In the genomic region with DNA sequence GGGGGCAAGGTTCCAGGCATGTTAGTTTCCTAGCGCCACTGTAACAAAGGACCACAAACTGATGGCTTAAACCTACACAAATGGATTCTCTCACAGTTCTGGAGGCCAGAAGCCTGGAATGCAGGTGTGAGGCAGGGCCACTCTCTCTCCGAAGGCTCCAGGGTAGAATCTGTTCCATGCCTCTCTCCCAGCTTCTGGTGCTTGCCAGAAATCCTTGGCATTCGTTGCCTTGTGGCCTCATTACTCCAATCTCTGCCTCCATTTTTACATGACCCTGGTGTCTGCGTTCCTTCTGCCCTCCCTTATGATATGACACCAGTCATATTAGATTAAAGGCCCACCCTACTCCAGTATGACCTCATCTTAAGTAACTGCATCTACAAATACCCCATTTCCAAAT, we compare ENCODE assay signal across 1 cellular context.
TF ChIP-seq lines count a peak whose summit lies in the region.

No MANE protein-coding gene starts in this region.

TF ChIP-seq in HepG2, 621 proteins besides CTCF, POLR2A, EP300 and RAD21:
- TF ChIP-seq KDM6A (CRISPR knock-in tag; IDR thresholded peaks at IDR 0.05; ENCODE audit: low read depth) (no peak), ZBTB3 (CRISPR knock-in tag; IDR thresholded peaks at IDR 0.05; ENCODE audit: borderline replicate concordance, low read depth) (no peak), FOSL2 (CRISPR knock-in tag; IDR thresholded peaks at IDR 0.05) (no peak), SIN3B (IDR thresholded peaks at IDR 0.05; ENCODE audit: low read length) (no peak), ZNF230 (CRISPR knock-in tag; IDR thresholded peaks at IDR 0.05) (no peak), STAG1 (CRISPR knock-in tag; IDR thresholded peaks at IDR 0.05) (no peak), ZNF547 (CRISPR knock-in tag; IDR thresholded peaks at IDR 0.05) (no peak)
- TF ChIP-seq, protein P1, sequence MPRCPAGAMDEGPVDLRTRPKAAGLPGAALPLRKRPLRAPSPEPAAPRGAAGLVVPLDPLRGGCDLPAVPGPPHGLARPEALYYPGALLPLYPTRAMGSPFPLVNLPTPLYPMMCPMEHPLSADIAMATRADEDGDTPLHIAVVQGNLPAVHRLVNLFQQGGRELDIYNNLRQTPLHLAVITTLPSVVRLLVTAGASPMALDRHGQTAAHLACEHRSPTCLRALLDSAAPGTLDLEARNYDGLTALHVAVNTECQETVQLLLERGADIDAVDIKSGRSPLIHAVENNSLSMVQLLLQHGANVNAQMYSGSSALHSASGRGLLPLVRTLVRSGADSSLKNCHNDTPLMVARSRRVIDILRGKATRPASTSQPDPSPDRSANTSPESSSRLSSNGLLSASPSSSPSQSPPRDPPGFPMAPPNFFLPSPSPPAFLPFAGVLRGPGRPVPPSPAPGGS (CRISPR knock-in tag; IDR thresholded peaks at IDR 0.05), result no peak
- TF ChIP-seq, protein P2, sequence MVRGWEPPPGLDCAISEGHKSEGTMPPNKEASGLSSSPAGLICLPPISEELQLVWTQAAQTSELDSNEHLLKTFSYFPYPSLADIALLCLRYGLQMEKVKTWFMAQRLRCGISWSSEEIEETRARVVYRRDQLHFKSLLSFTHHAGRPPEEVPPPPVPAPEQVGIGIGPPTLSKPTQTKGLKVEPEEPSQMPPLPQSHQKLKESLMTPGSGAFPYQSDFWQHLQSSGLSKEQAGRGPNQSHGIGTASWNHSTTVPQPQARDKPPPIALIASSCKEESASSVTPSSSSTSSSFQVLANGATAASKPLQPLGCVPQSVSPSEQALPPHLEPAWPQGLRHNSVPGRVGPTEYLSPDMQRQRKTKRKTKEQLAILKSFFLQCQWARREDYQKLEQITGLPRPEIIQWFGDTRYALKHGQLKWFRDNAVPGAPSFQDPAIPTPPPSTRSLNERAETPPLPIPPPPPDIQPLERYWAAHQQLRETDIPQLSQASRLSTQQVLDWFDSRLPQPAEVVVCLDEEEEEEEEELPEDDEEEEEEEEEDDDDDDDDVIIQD (CRISPR knock-in tag; IDR thresholded peaks at IDR 0.05; ENCODE audit: low read depth), result no peak
- TF ChIP-seq, protein P3, sequence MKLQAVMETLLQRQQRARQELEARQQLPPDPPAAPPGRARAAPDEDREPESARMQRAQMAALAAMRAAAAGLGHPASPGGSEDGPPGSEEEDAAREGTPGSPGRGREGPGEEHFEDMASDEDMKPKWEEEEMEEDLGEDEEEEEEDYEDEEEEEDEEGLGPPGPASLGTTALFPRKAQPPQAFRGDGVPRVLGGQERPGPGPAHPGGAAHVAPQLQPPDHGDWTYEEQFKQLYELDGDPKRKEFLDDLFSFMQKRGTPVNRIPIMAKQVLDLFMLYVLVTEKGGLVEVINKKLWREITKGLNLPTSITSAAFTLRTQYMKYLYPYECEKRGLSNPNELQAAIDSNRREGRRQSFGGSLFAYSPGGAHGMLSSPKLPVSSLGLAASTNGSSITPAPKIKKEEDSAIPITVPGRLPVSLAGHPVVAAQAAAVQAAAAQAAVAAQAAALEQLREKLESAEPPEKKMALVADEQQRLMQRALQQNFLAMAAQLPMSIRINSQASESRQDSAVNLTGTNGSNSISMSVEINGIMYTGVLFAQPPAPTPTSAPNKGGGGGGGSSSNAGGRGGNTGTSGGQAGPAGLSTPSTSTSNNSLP (IDR thresholded peaks at IDR 0.05; ENCODE audit: low read depth, low read length), result no peak
TF ChIP-seq in HepG2: peak in this region for 0.
